27 cellular contexts compared by ENCODE assay signal in the genomic region with DNA sequence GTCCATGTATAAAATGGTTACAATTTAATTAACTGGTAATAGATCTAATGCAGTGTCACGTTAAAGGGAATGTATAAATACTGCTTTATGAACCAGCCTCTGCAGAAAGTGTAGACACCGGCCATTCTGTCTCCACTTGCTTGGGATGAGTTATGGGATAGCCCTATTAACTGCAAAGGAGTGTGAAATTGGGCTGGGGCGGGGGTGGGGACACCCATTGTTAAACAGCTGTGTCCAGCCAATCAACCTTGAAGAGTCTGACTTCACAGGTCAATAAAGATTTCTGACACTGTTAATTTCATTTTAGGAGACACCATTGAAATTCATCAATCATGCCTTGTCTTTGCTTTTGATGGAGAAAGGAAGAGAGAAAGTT.
"Had no signal": no experiment of that assay in that cellular context is flagged by ENCODE, and none has a peak within 500 bp of the region (broad histone marks: within the 10 kb centered on the region; RNA-seq: fewer than 3 reads in every experiment).

No MANE protein-coding gene starts in this region.

- H3K9me3 Mint-ChIP-seq: activated CD4-positive, alpha-beta memory T cell treated with anti-CD3 and anti-CD28 coated beads for 36 hours; activated CD4-positive, alpha-beta T cell treated with anti-CD3 and anti-CD28 coated beads, Interleukin-2, amount 10 ng/mL, durations not matched to agents 7 days and 5 days; activated naive CD4-positive, alpha-beta T cell treated with anti-CD3 and anti-CD28 coated beads for 36 hours; activated T-cell treated with anti-CD3 and anti-CD28 coated beads, Interleukin-2, amount 50 U/mL, for 4 hours; IgD-negative memory B cell had no signal

- H3K27ac ChIP-seq: brain microvascular endothelial cell, cardiac muscle cell, VCaP had no signal

- H3K36me3 ChIP-seq: cardiac muscle cell had no signal

- ATAC-seq: activated T-cell treated with anti-CD3 and anti-CD28 coated beads, Interleukin-2, amount 50 U/mL, for 4 hours; Panc1; Right ventricle myocardium inferior; T-helper 17 cell had no signal

- H3K4me3 ChIP-seq: cardiac muscle cell had no signal

- H3K27me3 ChIP-seq: brain microvascular endothelial cell, cardiac muscle cell had no signal

- H3K4me3 Mint-ChIP-seq: activated CD4-positive, alpha-beta memory T cell treated with anti-CD3 and anti-CD28 coated beads for 36 hours; activated CD4-positive, alpha-beta T cell treated with anti-CD3 and anti-CD28 coated beads, Interleukin-2, amount 10 ng/mL, durations not matched to agents 7 days and 5 days; activated naive CD4-positive, alpha-beta T cell treated with anti-CD3 and anti-CD28 coated beads for 36 hours; activated naive CD8-positive, alpha-beta T cell; activated T-cell treated with anti-CD3 and anti-CD28 coated beads, Interleukin-2, amount 50 U/mL, for 4 hours; T-helper 17 cell had no signal

- DNase-seq: activated CD4-positive, alpha-beta memory T cell treated with anti-CD3 and anti-CD28 coated beads for 36 hours; activated CD4-positive, alpha-beta T cell treated with anti-CD3 and anti-CD28 coated beads, Interleukin-2, amount 10 ng/mL, durations not matched to agents 7 days and 5 days; activated CD4-positive, CD25-positive, alpha-beta regulatory T cell; activated CD8-positive, alpha-beta memory T cell treated with anti-CD3 and anti-CD28 coated beads for 24 hours; activated effector memory CD4-positive, alpha-beta T cell treated with anti-CD3 and anti-CD28 coated beads, Interleukin-2, amount 50 U/mL, for 16 hours; activated naive CD4-positive, alpha-beta T cell treated with anti-CD3 and anti-CD28 coated beads for 36 hours; activated T-cell treated with anti-CD3 and anti-CD28 coated beads, Interleukin-2, amount 50 U/mL, for 4 hours; amygdala; brain microvascular endothelial cell; KG1; NCI-H1048; NCI-H146; NCI-H187 treated with DMSO at 0.1 percent for 48 hours; NCI-H2081 treated with DMSO at 0.1 percent for 48 hours; NCI-H446 treated with DMSO at 0.1 percent for 48 hours; NCI-H524 treated with DMSO at 0.1 percent for 48 hours; NCI-H774; NK-92 treated with Interleukin-12 subunit alpha and Interleukin-12 subunit beta, amount 100 ng/mL, for 24 hours; OCI-M1; RPMI8226; T-helper 17 cell had no signal

- H3K27ac Mint-ChIP-seq: activated CD4-positive, alpha-beta memory T cell treated with anti-CD3 and anti-CD28 coated beads for 36 hours; activated CD4-positive, alpha-beta T cell treated with anti-CD3 and anti-CD28 coated beads, Interleukin-2, amount 10 ng/mL, durations not matched to agents 7 days and 5 days; activated naive CD4-positive, alpha-beta T cell treated with anti-CD3 and anti-CD28 coated beads for 36 hours; activated naive CD8-positive, alpha-beta T cell; IgD-negative memory B cell had no signal

- H3K27me3 Mint-ChIP-seq: activated CD4-positive, alpha-beta memory T cell treated with anti-CD3 and anti-CD28 coated beads for 36 hours; activated CD4-positive, alpha-beta T cell treated with anti-CD3 and anti-CD28 coated beads, Interleukin-2, amount 10 ng/mL, durations not matched to agents 7 days and 5 days; activated naive CD8-positive, alpha-beta T cell; IgD-negative memory B cell; T-helper 17 cell had no signal
